In the genomic region with DNA sequence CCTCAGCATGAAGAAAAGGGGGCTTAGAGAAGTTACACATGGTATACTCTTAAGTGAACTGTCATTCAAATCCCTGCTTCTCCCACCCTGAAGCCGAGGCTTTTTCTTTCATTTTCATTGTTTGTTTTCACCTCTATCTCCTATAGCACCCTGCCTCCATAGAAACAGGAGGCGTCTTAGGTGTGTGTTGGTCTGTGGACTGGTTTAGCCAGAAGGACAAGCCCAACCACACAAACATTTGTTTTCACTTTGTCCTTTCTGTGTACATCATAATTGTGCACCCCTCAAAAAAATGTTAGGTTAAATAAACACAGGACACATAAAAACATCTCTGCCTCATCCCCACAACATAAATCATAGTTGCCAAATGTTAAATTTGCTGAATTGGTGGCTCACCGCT, we compare ENCODE assay signal across 10 cellular contexts.
DNase-seq lines count a peak whose midpoint lies in the region; ATAC-seq and TF ChIP-seq lines count a peak whose summit lies in the region.
"Had no signal": no experiment of that assay in that cellular context is flagged by ENCODE, and none has a peak within 500 bp of the region (broad histone marks: within the 10 kb centered on the region; RNA-seq: fewer than 3 reads in every experiment).

No MANE protein-coding gene starts in this region.

- TF ChIP-seq CTCF in lower lobe of right lung (IDR thresholded peaks at IDR 0.05) (no peak), GM10248 (IDR thresholded peaks at IDR 0.05; ENCODE audit: control extremely low read depth, extremely low read depth, low read depth, missing control alignments) (no peak)

- no peak overlapping the region for H3K27ac ChIP-seq in SJSA1
- no peak overlapping the region for H3K27ac ChIP-seq in lower lobe of right lung
- H3K27ac ChIP-seq in substantia nigra (ENCODE audit: low read depth, low read length, poor library complexity, severe bottlenecking), result no peak overlapping the region

- DNase-seq in DMS53 treated with DMSO at 0.1 percent for 48 hours (lab: John Stamatoyannopoulos, UW; ENCODE audit: unreplicated experiment) (peak; percentile 31), SJSA1 (ENCODE audit: low read depth in 1 of 2, low spot score in 2 of 2) (peak in 1 of 2 experiments; percentile 23), lower lobe of right lung (no peak), substantia nigra (lab: John Stamatoyannopoulos, UW) (no peak), HuH-7 (ENCODE audit: low spot score) (no peak), GM10248 (ENCODE audit: extremely low spot score) (no peak)
- no peak for DNase-seq in effector CD4-positive, alpha-beta T cell
- DNase-seq: activated T-cell treated with anti-CD3 and anti-CD28 coated beads for 4 hours; effector CD8-positive, alpha-beta T cell had no signal

- intact Hi-C loops in lower lobe of right lung (cut with DNase I), result no loop called here

- H3K4me1 ChIP-seq in SJSA1 (replicated peaks), result peaks cover 9% of the 10 kb centered on the region
- H3K4me1 ChIP-seq in lower lobe of right lung, result no peaks in the 10 kb centered on the region

- H3K36me3 ChIP-seq in SJSA1 (no peaks in the 10 kb centered on the region), lower lobe of right lung (no peaks in the 10 kb centered on the region)

- peak; percentile 74 for ATAC-seq in HG02798 (IDR thresholded peaks at IDR 0.05; ENCODE audit: poor library complexity, unreplicated experiment)
- peak; percentile 33 to 46 for ATAC-seq in lower lobe of right lung

- POLR2A ChIA-PET in GM10248 (lab: Yijun Ruan, JAX), result no interaction called here

- H3K4me3 ChIP-seq in SJSA1, result peak overlapping the region; percentile 12
- H3K4me3 ChIP-seq in lower lobe of right lung, result no peak overlapping the region

- CTCF ChIA-PET in GM10248 (lab: Yijun Ruan, JAX), result no interaction called here

- H3K27me3 ChIP-seq in SJSA1 (replicated peaks) (no peaks in the 10 kb centered on the region), lower lobe of right lung (ENCODE audit: low read depth) (no peaks in the 10 kb centered on the region)

- H3K9me3 ChIP-seq in SJSA1 (replicated peaks) (no peaks in the 10 kb centered on the region), lower lobe of right lung (no peaks in the 10 kb centered on the region)
